8 cellular contexts compared by ENCODE assay signal in genomic region chr14:34872822-34873590, GRCh38. TPM values are rescaled to one million over a fixed set of nuclear protein-coding genes. Genes with fewer than 3 reads are reported as not detected.
DNase-seq lines count a peak whose midpoint lies in the region; ATAC-seq, FAIRE-seq and TF ChIP-seq lines count a peak whose summit lies in the region.

No MANE protein-coding gene starts in this region.

- no peaks in the 10 kb centered on the region for H3K27me3 ChIP-seq in breast epithelium
- H3K27me3 ChIP-seq in lower lobe of right lung (ENCODE audit: low read depth), result no peaks in the 10 kb centered on the region
- H3K27me3 ChIP-seq in thyroid gland, result no peaks in the 10 kb centered on the region

- no peak for FAIRE-seq in GM19239 (lab: Jason Lieb, UNC)

- ATAC-seq in HG02870 (IDR thresholded peaks at IDR 0.05; ENCODE audit: unreplicated experiment) (peak; percentile 8), lower lobe of right lung (peak; percentile 40 to 66)

- WGBS in thyroid gland, 2 donors, result 1 to 2% methylated on average over 19 of the region's 19 CpGs

- H3K27ac ChIP-seq in breast epithelium (peak overlapping the region; percentile 98 to 100), lower lobe of right lung (peak overlapping the region; percentile 98), thyroid gland (peak overlapping the region; percentile 96 to 100 (median 99))

- peak; percentile 17 for DNase-seq in stimulated activated CD4-positive, alpha-beta T cell treated with anti-CD3 and anti-CD28 coated beads, Interleukin-4, amount 100 ng/mL, for 24 hours
- DNase-seq in stimulated activated CD4-positive, alpha-beta T cell treated with anti-CD3 and anti-CD28 coated beads, Interleukin-15, amount 100 ng/mL, for 24 hours, result no peak
- DNase-seq in NCI-H446 treated with DMSO at 0.1 percent for 48 hours (lab: John Stamatoyannopoulos, UW) (peak; percentile 38), breast epithelium (ENCODE audit: low spot score in 2 of 2) (no peak), lower lobe of right lung (no peak), thyroid gland (peak; percentile 45 to 62), GM19239 (ENCODE audit: insufficient read length, low spot score) (no peak)

- TF ChIP-seq CTCF in breast epithelium (IDR thresholded peaks at IDR 0.05) (peak in 1 of 3 donors; percentile 4), lower lobe of right lung (IDR thresholded peaks at IDR 0.05) (no peak), thyroid gland (IDR thresholded peaks at IDR 0.05) (no peak)

- intact Hi-C loops in breast epithelium (cut with DNase I; ENCODE audit: low total_unique reads), result no loop called here
- intact Hi-C loops in lower lobe of right lung (cut with DNase I), result no loop called here
- intact Hi-C loops in thyroid gland (cut with DNase I), result loop anchor here (10.0 kb wide), 1 partner anchor 542 kb away; no protein-coding TSS in a partner anchor

- no peaks in the 10 kb centered on the region for H3K36me3 ChIP-seq in breast epithelium
- peaks cover 14% of the 10 kb centered on the region for H3K36me3 ChIP-seq in lower lobe of right lung
- H3K36me3 ChIP-seq in thyroid gland, result no peaks in the 10 kb centered on the region

- H3K9me3 ChIP-seq in breast epithelium (no peaks in the 10 kb centered on the region), lower lobe of right lung (no peaks in the 10 kb centered on the region), thyroid gland (no peaks in the 10 kb centered on the region)

- H3K4me1 ChIP-seq in breast epithelium (no peaks in the 10 kb centered on the region), lower lobe of right lung (peaks cover 19% of the 10 kb centered on the region), thyroid gland (peaks cover 8 to 10% of the 10 kb centered on the region in 2 donors)

- H3K4me3 ChIP-seq in breast epithelium, result peak overlapping the region; percentile 70 to 92 (median 78)
- H3K4me3 ChIP-seq in lower lobe of right lung, result peak overlapping the region; percentile 92
- peak overlapping the region; percentile 81 to 96 (median 89) for H3K4me3 ChIP-seq in thyroid gland (replicated peaks in 1 of 3)

- TF ChIP-seq POLR2A in breast epithelium (IDR thresholded peaks at IDR 0.05) (no peak), thyroid gland (IDR thresholded peaks at IDR 0.05) (peak in 1 of 2 donors; percentile 20)

RNA-seq across cellular contexts. Expression of gene BAZ1A, which starts 2.2 kb away (rescaled TPM):
- total RNA-seq in breast epithelium (10 to 100 TPM; 34.1 to 65.3 (median 61.0) TPM), lower lobe of right lung (43.5 TPM), thyroid gland (10 to 100 TPM; 16.7 to 29.8 (median 28.4) TPM)

Comparison
In these comparisons a context has a peak if more than half of its experiments do, and no peak if none do; other contexts are left out.
1. DNase-seq: peak in stimulated activated CD4-positive, alpha-beta T cell treated with anti-CD3 and anti-CD28 coated beads, Interleukin-4, amount 100 ng/mL, for 24 hours (single experiment), NCI-H446 treated with DMSO at 0.1 percent for 48 hours (single experiment) and thyroid gland (2 of 2); none in stimulated activated CD4-positive, alpha-beta T cell treated with anti-CD3 and anti-CD28 coated beads, Interleukin-15, amount 100 ng/mL, for 24 hours (single experiment), breast epithelium (0 of 2), lower lobe of right lung (single experiment) and GM19239 (single experiment).
2. Peak in every context shown above with its lines, with median percentiles within 50 percentile points of each other: H3K27ac ChIP-seq and H3K4me3 ChIP-seq.